ENCODE assay signal across 8 cellular contexts in the genomic region with DNA sequence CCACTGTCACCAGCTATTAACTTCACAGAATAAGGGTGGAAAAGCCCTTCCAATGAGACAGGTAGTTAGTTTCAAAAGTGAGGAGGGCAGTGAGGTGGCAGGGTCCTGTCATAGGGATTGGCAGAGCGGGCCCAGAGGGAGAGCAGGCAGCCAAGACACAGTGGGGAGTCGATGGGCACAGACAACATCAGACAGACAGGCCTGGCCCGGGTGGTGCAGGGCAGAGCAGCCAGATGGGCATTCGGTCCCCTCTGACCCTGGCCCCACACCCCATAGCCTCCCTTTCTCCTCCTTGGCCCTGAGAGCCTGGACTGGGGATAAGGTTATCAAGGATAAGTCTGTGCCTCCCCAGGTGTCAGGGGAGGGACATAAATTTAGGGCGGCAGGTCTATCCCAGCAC.
"Had no signal": no experiment of that assay in that cellular context is flagged by ENCODE, and none has a peak within 500 bp of the region (broad histone marks: within the 10 kb centered on the region; RNA-seq: fewer than 3 reads in every experiment).

No MANE protein-coding gene starts in this region.

- H3K9ac ChIP-seq: GM23248 had no signal

- DNase-seq: GM23248, GOT3, H7, HFFc6, IMR-90 had no signal

- ATAC-seq: HCT116, K562 had no signal

- H2AFZ ChIP-seq: GM23248 had no signal

- H3K4me3 ChIP-seq: GM23248, HAP-1, K562 had no signal

- H3K4me3 Mint-ChIP-seq: HFFc6 had no signal

- H3K36me3 ChIP-seq: HAP-1 had no signal

- H3K27ac ChIP-seq: GM23248 had no signal

- H3K27ac Mint-ChIP-seq: HFFc6 had no signal
